21 cellular contexts compared by ENCODE assay signal in the genomic region with DNA sequence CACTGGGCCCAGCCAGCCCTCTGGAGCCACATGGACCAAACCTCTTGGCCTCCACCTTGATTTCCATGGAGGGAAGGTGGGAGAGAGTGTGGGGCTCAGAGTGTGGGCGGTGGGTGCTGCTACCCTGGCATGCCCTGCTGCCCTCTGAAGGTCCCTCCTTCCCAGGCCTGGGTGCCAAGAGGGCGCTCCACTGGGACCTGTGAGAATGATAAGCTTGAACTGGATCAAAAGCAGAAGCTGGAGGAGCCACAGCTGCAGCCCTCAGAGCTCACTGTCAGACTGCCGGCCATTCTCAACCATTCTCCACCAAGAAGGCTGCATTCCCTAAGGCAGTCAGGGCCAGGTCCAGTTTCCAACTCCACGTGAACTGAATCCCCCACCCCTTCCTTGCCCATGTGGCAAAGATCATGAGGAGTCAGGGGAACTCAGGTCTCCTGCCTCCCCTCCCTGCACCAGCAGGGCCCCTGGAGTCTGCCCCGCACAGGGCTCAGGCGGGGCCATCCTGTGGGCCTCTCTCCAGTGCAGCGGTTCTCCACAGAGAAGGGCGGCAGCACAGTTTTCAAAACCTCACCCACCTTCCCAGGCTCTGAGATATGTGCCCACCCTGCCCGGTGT. TPM values are rescaled to one million over a fixed set of nuclear protein-coding genes. Genes with fewer than 3 reads are reported as not detected.
A peak's percentile ranks its signal among the peaks of the same experiment; 100 is the strongest.
DNase-seq lines count a peak whose midpoint lies in the region; ATAC-seq and TF ChIP-seq lines count a peak whose summit lies in the region.
"Had no signal": no experiment of that assay in that cellular context is flagged by ENCODE, and none has a peak within 500 bp of the region (broad histone marks: within the 10 kb centered on the region; RNA-seq: fewer than 3 reads in every experiment).

No MANE protein-coding gene starts in this region.

- WGBS in prostate gland = 86% methylated on average over 7 of the region's 9 CpGs
- WGBS in mammary epithelial cell (ENCODE audit: low coverage, missing lambda C conversion rate) = 69% methylated on average over 6 of the region's 9 CpGs

- H3K27ac ChIP-seq in left ventricle myocardium inferior (replicated peaks) (peak overlapping the region; percentile 86), prostate gland (peak overlapping the region; percentile 24 to 41), upper lobe of right lung (peak overlapping the region; percentile 66), mammary epithelial cell (ENCODE audit: insufficient read depth, low read depth, low read length) (no peak overlapping the region)
- H3K27ac ChIP-seq: 22Rv1 had no signal

- BruUV-seq in mammary epithelial cell (replicated peaks; lab: Mats Ljungman, UMichigan) = no TSS peak

- no peak for TF ChIP-seq CTCF in left ventricle myocardium inferior (IDR thresholded peaks at IDR 0.05; ENCODE audit: borderline replicate concordance)
- TF ChIP-seq CTCF in prostate gland (IDR thresholded peaks at IDR 0.05) = no peak
- no peak for TF ChIP-seq CTCF in upper lobe of right lung (IDR thresholded peaks at IDR 0.05)
- no peak for TF ChIP-seq CTCF in mammary epithelial cell (conservative IDR thresholded peaks at IDR 0.05 in 1 of 2, IDR thresholded peaks at IDR 0.05 in 1 of 2; ENCODE audit: extremely low read depth in 1 of 2, insufficient read depth in 1 of 2, low read depth in 1 of 2, low read length in 2 of 2)

- H3K4me2 ChIP-seq in mammary epithelial cell (ENCODE audit: insufficient read depth, low read depth, low read length) = no peak overlapping the region

- dilution Hi-C loops in mammary epithelial cell (cut with HindIII; ENCODE audit: low sequenced_read_pairs) = no loop called here

- no peaks in the 10 kb centered on the region for H3K79me2 ChIP-seq in mammary epithelial cell (ENCODE audit: insufficient read depth, low read length)

- DNase-seq in DMS 273 (lab: John Stamatoyannopoulos, UW; ENCODE audit: unreplicated experiment) (peak; percentile 54), DMS 273 treated with DMSO at 0.1 percent for 48 hours (lab: John Stamatoyannopoulos, UW) (no peak), left ventricle myocardium inferior (no peak), prostate gland (ENCODE audit: low spot score) (no peak), upper lobe of right lung (no peak), HK-2 (ENCODE audit: unreplicated experiment) (no peak), mammary epithelial cell (no peak)
- DNase-seq in stimulated activated naive CD4-positive, alpha-beta T cell (lab: John Stamatoyannopoulos, UW) = no peak
- DNase-seq: activated CD4-positive, alpha-beta T cell treated with anti-CD3 and anti-CD28 coated beads for 4 hours; activated naive CD8-positive, alpha-beta T cell treated with anti-CD3 and anti-CD28 coated beads for 36 hours; activated T-cell treated with anti-CD3 and anti-CD28 coated beads, Interleukin-2, amount 50 U/mL, for 1 hour; C1 segment of cervical spinal cord; EL; small intestine; stimulated activated naive B cell treated with anti-CD40 and anti-IgM and Interleukin-4, amounts not matched to agents 10 μg/mL and 1 μg/mL and 100 μg/mL, for 72 hours had no signal

- no peaks in the 10 kb centered on the region for H3K9me3 ChIP-seq in left ventricle myocardium inferior (replicated peaks)
- no peaks in the 10 kb centered on the region for H3K9me3 ChIP-seq in prostate gland
- no peaks in the 10 kb centered on the region for H3K9me3 ChIP-seq in upper lobe of right lung
- no peaks in the 10 kb centered on the region for H3K9me3 ChIP-seq in mammary epithelial cell (replicated peaks; ENCODE audit: insufficient read depth, low read length)
- H3K9me3 ChIP-seq: MG63 had no signal

- no peak overlapping the region for H2AFZ ChIP-seq in mammary epithelial cell (ENCODE audit: low read depth, low read length)

- H3K27me3 ChIP-seq in left ventricle myocardium inferior (ENCODE audit: low read depth) = peaks cover 6% of the 10 kb centered on the region
- H3K27me3 ChIP-seq in prostate gland (replicated peaks; ENCODE audit: insufficient read depth) = no peaks in the 10 kb centered on the region
- no peaks in the 10 kb centered on the region for H3K27me3 ChIP-seq in upper lobe of right lung
- peaks cover 2% of the 10 kb centered on the region for H3K27me3 ChIP-seq in mammary epithelial cell (ENCODE audit: insufficient read depth, low read length)
- H3K27me3 ChIP-seq: MG63 had no signal

- no peak overlapping the region for H3K4me3 ChIP-seq in left ventricle myocardium inferior
- no peak overlapping the region for H3K4me3 ChIP-seq in prostate gland
- no peak overlapping the region for H3K4me3 ChIP-seq in upper lobe of right lung
- H3K4me3 ChIP-seq in mammary epithelial cell (replicated peaks in 1 of 3; ENCODE audit: insufficient read depth in 1 of 3, low read depth in 2 of 3, low read length in 3 of 3) = no peak overlapping the region
- H3K4me3 ChIP-seq: MG63 had no signal

- peaks cover 47% of the 10 kb centered on the region for H3K4me1 ChIP-seq in left ventricle myocardium inferior
- no peaks in the 10 kb centered on the region for H3K4me1 ChIP-seq in prostate gland (replicated peaks)
- peaks cover 24% of the 10 kb centered on the region for H3K4me1 ChIP-seq in upper lobe of right lung
- no peaks in the 10 kb centered on the region for H3K4me1 ChIP-seq in mammary epithelial cell (ENCODE audit: insufficient read depth, low read length)

- in situ Hi-C loops in mammary epithelial cell (cut with MboI; ENCODE audit: low sequenced_read_pairs in 2 of 2) = no loop called here

- H3K9ac ChIP-seq in mammary epithelial cell (ENCODE audit: insufficient read depth, low read length) = no peak overlapping the region

- H4K20me1 ChIP-seq in mammary epithelial cell (ENCODE audit: insufficient read depth, low read length) = no peaks in the 10 kb centered on the region

- no peak for TF ChIP-seq POLR2A in prostate gland (IDR thresholded peaks at IDR 0.05)

- intact Hi-C loops in left ventricle myocardium inferior (cut with micrococcal nuclease) (no loop called here), prostate gland (cut with DNase I) (no loop called here), upper lobe of right lung (cut with DNase I) (no loop called here), mammary epithelial cell (cut with micrococcal nuclease) (no loop called here)

- no peak for ATAC-seq in upper lobe of right lung
- ATAC-seq: naive thymus-derived CD8-positive, alpha-beta T cell; stimulated activated naive B cell treated with anti-CD40 and anti-IgM and Interleukin-4, amounts not matched to agents 10 μg/mL and 1 μg/mL and 100 μg/mL, for 72 hours had no signal

- H3K36me3 ChIP-seq in left ventricle myocardium inferior (no peaks in the 10 kb centered on the region), prostate gland (no peaks in the 10 kb centered on the region), upper lobe of right lung (no peaks in the 10 kb centered on the region), mammary epithelial cell (ENCODE audit: insufficient read depth, low read length) (no peaks in the 10 kb centered on the region)
- H3K36me3 ChIP-seq: MG63 had no signal

- CTCF ChIA-PET in mammary epithelial cell (lab: Charles Lee; ENCODE audit: low non-redundant PET) = no interaction called here

RNA-seq across cellular contexts. Expression of a gene that starts 19.5 kb away (rescaled TPM):
- total RNA-seq in left ventricle myocardium inferior (0.44 TPM), prostate gland (1 to 10 TPM in 1 of 2 donors, not detected in 1; 1.8 TPM), upper lobe of right lung (0.26 TPM), mammary epithelial cell (not detected)
- polyA plus RNA-seq in mammary epithelial cell = not detected
- polyA minus RNA-seq in mammary epithelial cell = not detected
- total RNA-seq: activated naive CD8-positive, alpha-beta T cell treated with anti-CD3 and anti-CD28 coated beads for 36 hours; endothelial cell of umbilical vein; HT1080; naive thymus-derived CD8-positive, alpha-beta T cell; T-helper 2 cell treated with Interferon-gamma antibody and Interleukin-4, amounts not matched to agents 100 ng/mL and 5 ng/mL, for 36 hours had no signal
- polyA plus RNA-seq: endothelial cell of umbilical vein; naive thymus-derived CD8-positive, alpha-beta T cell had no signal
